ENCODE assay signal across 1 cellular context in genomic region chrX:125150231-125150630, GRCh38.
TF ChIP-seq lines count a peak whose summit lies in the region.

No MANE protein-coding gene starts in this region.

TF ChIP-seq in H1, 55 proteins besides CTCF, POLR2A, EP300 and RAD21:
- TF ChIP-seq ATF2 (IDR thresholded peaks at IDR 0.05; ENCODE audit: low read length): no peak
- TF ChIP-seq TCF12 (IDR thresholded peaks at IDR 0.05; ENCODE audit: low read depth, low read length): no peak
TF ChIP-seq in H1: peak in this region for 0.
